In the genomic region with DNA sequence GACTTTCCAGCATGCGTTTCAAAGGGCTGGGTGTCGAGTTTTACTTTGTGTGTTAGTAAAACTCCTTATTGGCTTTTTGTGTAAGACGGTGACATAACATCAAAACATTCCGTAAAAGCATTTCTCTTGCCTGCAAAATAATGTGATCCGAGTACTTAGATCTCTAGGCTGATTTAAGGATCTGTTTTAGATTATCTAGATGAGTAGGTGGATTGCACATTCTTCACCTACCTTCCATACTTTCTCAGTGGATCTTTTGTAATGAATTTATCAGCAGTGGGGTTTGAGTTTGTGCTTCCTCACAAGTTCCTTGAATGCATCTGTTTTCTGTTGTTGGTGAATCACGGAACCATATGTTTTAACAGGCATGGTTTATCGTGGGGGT, we compare ENCODE assay signal across 1 cellular context.
A peak's percentile ranks its signal among the peaks of the same experiment; 100 is the strongest.
TF ChIP-seq lines count a peak whose summit lies in the region.

No MANE protein-coding gene starts in this region.

TF ChIP-seq in SK-N-SH, 30 proteins besides CTCF, POLR2A, EP300 and RAD21:
- no peak for TF ChIP-seq RXRA (IDR thresholded peaks at IDR 0.05; ENCODE audit: borderline replicate concordance, low read depth)
- no peak for TF ChIP-seq RFX5 (IDR thresholded peaks at IDR 0.05; ENCODE audit: low read length)
- no peak for TF ChIP-seq FOXM1 (IDR thresholded peaks at IDR 0.05; ENCODE audit: low read depth)
- TF ChIP-seq RCOR1 (IDR thresholded peaks at IDR 0.05; ENCODE audit: low read length), result no peak
- no peak for TF ChIP-seq EZH2phosphoT487 (IDR thresholded peaks at IDR 0.05; ENCODE audit: borderline replicate concordance, low read depth)
- TF ChIP-seq NFIC (IDR thresholded peaks at IDR 0.05; ENCODE audit: borderline replicate concordance), result no peak
- TF ChIP-seq, protein P1, sequence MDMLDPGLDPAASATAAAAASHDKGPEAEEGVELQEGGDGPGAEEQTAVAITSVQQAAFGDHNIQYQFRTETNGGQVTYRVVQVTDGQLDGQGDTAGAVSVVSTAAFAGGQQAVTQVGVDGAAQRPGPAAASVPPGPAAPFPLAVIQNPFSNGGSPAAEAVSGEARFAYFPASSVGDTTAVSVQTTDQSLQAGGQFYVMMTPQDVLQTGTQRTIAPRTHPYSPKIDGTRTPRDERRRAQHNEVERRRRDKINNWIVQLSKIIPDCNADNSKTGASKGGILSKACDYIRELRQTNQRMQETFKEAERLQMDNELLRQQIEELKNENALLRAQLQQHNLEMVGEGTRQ (IDR thresholded peaks at IDR 0.05; ENCODE audit: borderline replicate concordance, low read depth, low read length), result no peak
- no peak for TF ChIP-seq GABPA (IDR thresholded peaks at IDR 0.05; ENCODE audit: low read depth)
- no peak for TF ChIP-seq SMC3 (IDR thresholded peaks at IDR 0.05; ENCODE audit: low read depth, low read length)
- TF ChIP-seq FOSL2 (IDR thresholded peaks at IDR 0.05; ENCODE audit: borderline replicate concordance, low read depth), result no peak
- TF ChIP-seq SIN3A (IDR thresholded peaks at IDR 0.05; ENCODE audit: borderline replicate concordance, low read depth, low read length), result no peak
- TF ChIP-seq, protein P2, sequence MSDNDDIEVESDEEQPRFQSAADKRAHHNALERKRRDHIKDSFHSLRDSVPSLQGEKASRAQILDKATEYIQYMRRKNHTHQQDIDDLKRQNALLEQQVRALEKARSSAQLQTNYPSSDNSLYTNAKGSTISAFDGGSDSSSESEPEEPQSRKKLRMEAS (IDR thresholded peaks at IDR 0.05; ENCODE audit: low read depth), result no peak
- peak; percentile 70 for TF ChIP-seq TCF12 (IDR thresholded peaks at IDR 0.05)
- TF ChIP-seq, protein P3, sequence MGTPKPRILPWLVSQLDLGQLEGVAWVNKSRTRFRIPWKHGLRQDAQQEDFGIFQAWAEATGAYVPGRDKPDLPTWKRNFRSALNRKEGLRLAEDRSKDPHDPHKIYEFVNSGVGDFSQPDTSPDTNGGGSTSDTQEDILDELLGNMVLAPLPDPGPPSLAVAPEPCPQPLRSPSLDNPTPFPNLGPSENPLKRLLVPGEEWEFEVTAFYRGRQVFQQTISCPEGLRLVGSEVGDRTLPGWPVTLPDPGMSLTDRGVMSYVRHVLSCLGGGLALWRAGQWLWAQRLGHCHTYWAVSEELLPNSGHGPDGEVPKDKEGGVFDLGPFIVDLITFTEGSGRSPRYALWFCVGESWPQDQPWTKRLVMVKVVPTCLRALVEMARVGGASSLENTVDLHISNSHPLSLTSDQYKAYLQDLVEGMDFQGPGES (IDR thresholded peaks at IDR 0.05; ENCODE audit: low read depth, low read length), result no peak
- TF ChIP-seq POLR2AphosphoS5 (IDR thresholded peaks at IDR 0.05; ENCODE audit: low read depth, low read length), result peak; percentile 52; the same call in 1 of the 2 replicates
TF ChIP-seq in SK-N-SH: peak in this region for 2.
